In genomic region chr17:55284944-55285339, GRCh38 we compare ENCODE assay signal across 1 cellular context.
TF ChIP-seq lines count a peak whose summit lies in the region.

No MANE protein-coding gene starts in this region.

TF ChIP-seq in HepG2, 621 proteins besides CTCF, POLR2A, EP300 and RAD21 (continued from another document and continues in another):
- TF ChIP-seq TRAFD1 (CRISPR knock-in tag; IDR thresholded peaks at IDR 0.05; ENCODE audit: borderline replicate concordance) (no peak), SMYD3 (CRISPR knock-in tag; IDR thresholded peaks at IDR 0.05) (peak; percentile 23; the same call in 1 of the 2 replicates), GFI1 (CRISPR knock-in tag; IDR thresholded peaks at IDR 0.05; ENCODE audit: borderline replicate concordance) (no peak), ZNF136 (CRISPR knock-in tag; IDR thresholded peaks at IDR 0.05; ENCODE audit: low read depth) (no peak), PHB2 (IDR thresholded peaks at IDR 0.05; ENCODE audit: partially characterized antibody) (no peak), ZKSCAN8 (CRISPR knock-in tag; IDR thresholded peaks at IDR 0.05; ENCODE audit: borderline replicate concordance) (no peak), KDM5B (CRISPR knock-in tag; IDR thresholded peaks at IDR 0.05; ENCODE audit: borderline replicate concordance) (no peak), ZFP36 (IDR thresholded peaks at IDR 0.05; ENCODE audit: borderline replicate concordance, low read depth, low read length, partially characterized antibody) (no peak), ZNF761 (CRISPR knock-in tag; conservative IDR thresholded peaks at IDR 0.05) (no peak), ATF7-NPFF (CRISPR knock-in tag; IDR thresholded peaks at IDR 0.05; ENCODE audit: low read depth) (no peak), ARHGAP35 (CRISPR knock-in tag; IDR thresholded peaks at IDR 0.05; ENCODE audit: borderline replicate concordance) (no peak; the same call in 1 of the 2 replicates), E2F1 (CRISPR knock-in tag; IDR thresholded peaks at IDR 0.05) (0 out of 2 replicates have a peak, but pooled peaks have one; percentile 49), AHR (CRISPR knock-in tag; IDR thresholded peaks at IDR 0.05) (no peak), CEBPB (IDR thresholded peaks at IDR 0.05; ENCODE audit: borderline replicate concordance, low read depth, low read length) (no peak), POLR2AphosphoS5 (IDR thresholded peaks at IDR 0.05; ENCODE audit: low read depth, low read length) (peak; percentile 34), CERS6 (CRISPR knock-in tag; IDR thresholded peaks at IDR 0.05) (no peak), HCFC1 (IDR thresholded peaks at IDR 0.05; ENCODE audit: low read depth, low read length) (no peak), FOXM1 (CRISPR knock-in tag; IDR thresholded peaks at IDR 0.05) (no peak), MTERF4 (CRISPR knock-in tag; IDR thresholded peaks at IDR 0.05) (no peak), TCF12 (IDR thresholded peaks at IDR 0.05) (no peak), TCF12 (CRISPR knock-in tag; IDR thresholded peaks at IDR 0.05) (no peak), JUN (CRISPR knock-in tag; IDR thresholded peaks at IDR 0.05) (no peak), RFXAP (CRISPR knock-in tag; IDR thresholded peaks at IDR 0.05; ENCODE audit: borderline replicate concordance) (peak; percentile 56; the same call in 1 of the 2 replicates), FUBP1 (CRISPR knock-in tag; IDR thresholded peaks at IDR 0.05; ENCODE audit: borderline replicate concordance) (no peak), PCBP1 (IDR thresholded peaks at IDR 0.05; ENCODE audit: borderline replicate concordance, low read depth, low read length) (no peak), FOSL1 (CRISPR knock-in tag; IDR thresholded peaks at IDR 0.05; ENCODE audit: borderline replicate concordance) (peak; percentile 34; the same call in 1 of the 2 replicates), ZNF280D (CRISPR knock-in tag; IDR thresholded peaks at IDR 0.05) (no peak), SSRP1 (CRISPR knock-in tag; IDR thresholded peaks at IDR 0.05) (peak; percentile 40; the same call in 1 of the 2 replicates), ELF1 (CRISPR knock-in tag; IDR thresholded peaks at IDR 0.05) (no peak), HBP1 (CRISPR knock-in tag; IDR thresholded peaks at IDR 0.05; ENCODE audit: low read depth) (0 out of 2 replicates have a peak, but pooled peaks have one; percentile 2), ZFX (CRISPR knock-in tag; IDR thresholded peaks at IDR 0.05; ENCODE audit: low read depth) (no peak), THYN1 (CRISPR knock-in tag; IDR thresholded peaks at IDR 0.05; ENCODE audit: borderline replicate concordance, low read depth) (no peak), KDM6A (CRISPR knock-in tag; IDR thresholded peaks at IDR 0.05; ENCODE audit: low read depth) (peak; percentile 14; the same call in 1 of the 2 replicates), SOX13 (IDR thresholded peaks at IDR 0.05) (no peak), SOX13 (CRISPR knock-in tag; conservative IDR thresholded peaks at IDR 0.05 in 1 of 2, IDR thresholded peaks at IDR 0.05 in 1 of 2) (0 out of 4 replicates have a peak, but pooled peaks of 1 of the 2 experiments have one; percentile 4), ZNF232 (CRISPR knock-in tag; IDR thresholded peaks at IDR 0.05; ENCODE audit: borderline replicate concordance) (0 out of 2 replicates have a peak, but pooled peaks have one; percentile 26), HOXA5 (CRISPR knock-in tag; IDR thresholded peaks at IDR 0.05) (0 out of 2 replicates have a peak, but pooled peaks have one; percentile 28), NR2F6 (IDR thresholded peaks at IDR 0.05) (no peak), NR2F6 (CRISPR knock-in tag; IDR thresholded peaks at IDR 0.05) (0 out of 2 replicates have a peak, but pooled peaks have one; percentile 3), YEATS2 (CRISPR knock-in tag; IDR thresholded peaks at IDR 0.05; ENCODE audit: borderline replicate concordance) (0 out of 2 replicates have a peak, but pooled peaks have one; percentile 0), ZFY (CRISPR knock-in tag; IDR thresholded peaks at IDR 0.05) (no peak), ESRRA (CRISPR knock-in tag; IDR thresholded peaks at IDR 0.05; ENCODE audit: low read depth) (no peak; the same call in 1 of the 2 replicates), THAP8 (CRISPR knock-in tag; IDR thresholded peaks at IDR 0.05; ENCODE audit: borderline replicate concordance) (no peak; the same call in 1 of the 2 replicates), SMARCC2 (IDR thresholded peaks at IDR 0.05) (no peak), NFAT5 (CRISPR knock-in tag; IDR thresholded peaks at IDR 0.05) (no peak), ZFP90 (CRISPR knock-in tag; IDR thresholded peaks at IDR 0.05; ENCODE audit: borderline replicate concordance) (peak; percentile 69; the same call in 1 of the 2 replicates), ADNP (CRISPR knock-in tag; IDR thresholded peaks at IDR 0.05) (no peak), THAP7 (CRISPR knock-in tag; IDR thresholded peaks at IDR 0.05) (no peak)
